ENCODE assay signal across 10 cellular contexts in genomic region chr4:158129649-158130048, GRCh38. TPM values are rescaled to one million over a fixed set of nuclear protein-coding genes. Genes with fewer than 3 reads are reported as not detected.
DNase-seq lines count a peak whose midpoint lies in the region; ATAC-seq and TF ChIP-seq lines count a peak whose summit lies in the region.
"Had no signal": no experiment of that assay in that cellular context is flagged by ENCODE, and none has a peak within 500 bp of the region (broad histone marks: within the 10 kb centered on the region; RNA-seq: fewer than 3 reads in every experiment).

No MANE protein-coding gene starts in this region.

- no peaks in the 10 kb centered on the region for H3K9me3 Mint-ChIP-seq in MCF 10A (ENCODE audit: unreplicated experiment)

- peak overlapping the region in 1 of 2 donors; percentile 20 for H3K27ac ChIP-seq in breast epithelium
- H3K27ac ChIP-seq: A549 had no signal

- no peak for TF ChIP-seq POLR2A in breast epithelium (IDR thresholded peaks at IDR 0.05)

- in situ Hi-C loops in GM13976 (cut with MboI; ENCODE audit: low sequenced_read_pairs, unreplicated experiment): no loop called here

- no peak overlapping the region for H3K4me3 ChIP-seq in breast epithelium
- H3K4me3 ChIP-seq: A549 had no signal

- peaks cover 17% of the 10 kb centered on the region for H3K36me3 Mint-ChIP-seq in MCF 10A (ENCODE audit: insufficient read depth, unreplicated experiment)

- H3K27me3 ChIP-seq in breast epithelium: no peaks in the 10 kb centered on the region

- H3K9me3 ChIP-seq in breast epithelium: no peaks in the 10 kb centered on the region
- H3K9me3 ChIP-seq: A549 had no signal

- no TSS peak for BruUV-seq in MCF 10A (replicated peaks; lab: Mats Ljungman, UMichigan)

- no peak overlapping the region for H3K4me3 Mint-ChIP-seq in MCF 10A (ENCODE audit: unreplicated experiment)

- intact Hi-C loops in MCF 10A (cut with micrococcal nuclease) (no loop called here), breast epithelium (cut with DNase I; ENCODE audit: low total_unique reads) (no loop called here)

- TF ChIP-seq CTCF in MCF 10A (IDR thresholded peaks at IDR 0.05; ENCODE audit: unreplicated experiment) (no peak), breast epithelium (IDR thresholded peaks at IDR 0.05) (no peak), GM13976 (IDR thresholded peaks at IDR 0.05; ENCODE audit: borderline replicate concordance, control extremely low read depth, extremely low read depth, insufficient read depth, missing control alignments) (no peak)

- POLR2A ChIA-PET in MCF 10A (lab: Yijun Ruan, JAX): interaction anchor here (1.2 kb wide), 1 partner anchor 114 kb away, joined by 3 read pairs; no protein-coding TSS in a partner anchor

- no peaks in the 10 kb centered on the region for H3K36me3 ChIP-seq in breast epithelium

- H3K27ac Mint-ChIP-seq in MCF 10A (ENCODE audit: low read depth, unreplicated experiment): no peak overlapping the region

- DNase-seq in MCF 10A (ENCODE audit: unreplicated experiment) (peak; percentile 19), breast epithelium (ENCODE audit: low spot score in 2 of 2) (no peak), HT1080 (ENCODE audit: low read depth) (peak; percentile 68), GM13976 (ENCODE audit: low spot score) (no peak), NCI-H1930 (lab: John Stamatoyannopoulos, UW) (no peak), mesenteric fat pad (ENCODE audit: low spot score) (no peak), GM19240 (ENCODE audit: insufficient read length, low spot score) (no peak)

- ATAC-seq in HG02870 (IDR thresholded peaks at IDR 0.05; ENCODE audit: unreplicated experiment): peak; percentile 97
- ATAC-seq: A549 had no signal

- H3K27me3 Mint-ChIP-seq in MCF 10A (ENCODE audit: insufficient read depth, unreplicated experiment): no peaks in the 10 kb centered on the region

- peaks cover 9% of the 10 kb centered on the region for H3K4me1 Mint-ChIP-seq in MCF 10A (ENCODE audit: insufficient read depth, unreplicated experiment)

- CTCF ChIA-PET in MCF 10A (lab: Yijun Ruan, JAX): no interaction called here

- H3K4me1 ChIP-seq in breast epithelium: no peaks in the 10 kb centered on the region
- H3K4me1 ChIP-seq: A549 had no signal

RNA-seq across cellular contexts. Expression of gene GASK1B, which starts 43.2 kb away (rescaled TPM):
- total RNA-seq in MCF 10A (2022): 7.2 and 9.7 TPM in 2 replicates
- total RNA-seq in breast epithelium: 10 to 100 TPM; 69.3 to 71.1 (median 70.4) TPM
- 0.21 TPM in 1 of 2 replicates, not detected in the other for total RNA-seq in HT1080 (2014; rRNA removed; shearing (Covaris generic))
- 0.28 and 0.31 TPM in 2 replicates for polyA plus RNA-seq in HT1080 (2015; cell fraction: cytosol; rRNA removed)
- polyA plus RNA-seq in HT1080 (2015; cell fraction: nucleus; rRNA removed): 0.40 and 0.57 TPM in 2 replicates
- total RNA-seq in mesenteric fat pad: 81.6 TPM
- total RNA-seq: activated CD8-positive, alpha-beta memory T cell treated with anti-CD3 and anti-CD28 coated beads for 36 hours had no signal

Comparison
In these comparisons a context has a peak if more than half of its experiments do, and no peak if none do; other contexts are left out.
1. DNase-seq: peak in MCF 10A (single experiment) and HT1080 (single experiment); none in breast epithelium (0 of 2), GM13976 (single experiment), NCI-H1930 (0 of 2), mesenteric fat pad (single experiment) and GM19240 (single experiment).